ENCODE assay signal across 15 cellular contexts in the genomic region with DNA sequence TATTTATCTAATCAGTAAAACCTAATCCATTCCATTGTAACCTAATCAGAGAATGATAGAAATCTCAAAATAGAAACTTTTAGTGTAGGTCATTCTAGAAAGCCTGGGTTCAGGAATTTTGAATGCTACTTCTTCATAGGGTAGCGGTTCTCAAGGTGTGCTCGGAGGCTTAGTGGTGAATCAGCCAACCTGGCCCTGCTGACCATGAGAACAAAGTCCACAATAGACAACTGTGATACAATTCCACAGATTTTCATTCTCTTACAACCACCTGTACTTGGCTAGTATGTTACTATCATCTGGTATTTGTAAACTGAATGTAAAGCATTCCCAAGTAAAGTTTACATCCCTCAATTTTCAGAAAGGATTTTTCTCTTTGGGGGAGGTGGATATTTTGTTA. TPM values are rescaled to one million over a fixed set of nuclear protein-coding genes. Genes with fewer than 3 reads are reported as not detected.
DNase-seq lines count a peak whose midpoint lies in the region; ATAC-seq and TF ChIP-seq lines count a peak whose summit lies in the region.
"Had no signal": no experiment of that assay in that cellular context is flagged by ENCODE, and none has a peak within 500 bp of the region (broad histone marks: within the 10 kb centered on the region; RNA-seq: fewer than 3 reads in every experiment).

No MANE protein-coding gene starts in this region.

- DNase-seq in HT-29 (ENCODE audit: low spot score) = peak; percentile 29
- peak; percentile 28 for DNase-seq in SW480 (ENCODE audit: low spot score)
- no peak for DNase-seq in left lobe of liver (ENCODE audit: low spot score)
- no peak for DNase-seq in mucosa of descending colon
- no peak for DNase-seq in SIG-M5 treated with dmso at 0.1 percent for 504 hours (lab: John Stamatoyannopoulos, UW; ENCODE audit: unreplicated experiment)
- DNase-seq in gastrocnemius medialis = no peak
- DNase-seq in islet precursor cell = no peak
- no peak for DNase-seq in progenitor cell of endocrine pancreas (ENCODE audit: low spot score, unreplicated experiment)
- DNase-seq: C1 segment of cervical spinal cord; Calu3; CD4-positive, alpha-beta T cell; GF-D8; GM23248; H7 had no signal

- no peak overlapping the region for H3K27ac Mint-ChIP-seq in progenitor cell of endocrine pancreas
- H3K27ac Mint-ChIP-seq: B cell; CD4-positive, alpha-beta T cell had no signal

- H3K36me3 ChIP-seq in mucosa of descending colon (ENCODE audit: low read depth) = no peaks in the 10 kb centered on the region
- H3K36me3 ChIP-seq in gastrocnemius medialis = no peaks in the 10 kb centered on the region

- no peak for TF ChIP-seq POLR2A in gastrocnemius medialis (IDR thresholded peaks at IDR 0.05)

- no peak overlapping the region for H3K27ac ChIP-seq in gastrocnemius medialis
- H3K27ac ChIP-seq: GM23248 had no signal

- no peaks in the 10 kb centered on the region for H3K27me3 ChIP-seq in gastrocnemius medialis

- H3K36me3 Mint-ChIP-seq in progenitor cell of endocrine pancreas (ENCODE audit: insufficient read depth) = no peaks in the 10 kb centered on the region

- TF ChIP-seq CTCF in mucosa of descending colon (IDR thresholded peaks at IDR 0.05) = no peak
- no peak for TF ChIP-seq CTCF in gastrocnemius medialis (IDR thresholded peaks at IDR 0.05 in 4 of 5, conservative IDR thresholded peaks at IDR 0.05 in 1 of 5)
- TF ChIP-seq CTCF in progenitor cell of endocrine pancreas (IDR thresholded peaks at IDR 0.05; ENCODE audit: unreplicated experiment) = no peak

- peaks cover 5% of the 10 kb centered on the region for H3K4me1 Mint-ChIP-seq in progenitor cell of endocrine pancreas (ENCODE audit: low read depth)
- H3K4me1 Mint-ChIP-seq: B cell had no signal

- ATAC-seq in left lobe of liver (peak; percentile 87), mucosa of descending colon (peak; percentile 85), gastrocnemius medialis (no peak)

- no peak overlapping the region for H3K4me3 Mint-ChIP-seq in progenitor cell of endocrine pancreas (ENCODE audit: low read depth)
- H3K4me3 Mint-ChIP-seq: B cell; CD4-positive, alpha-beta T cell had no signal

- no peaks in the 10 kb centered on the region for H3K9me3 Mint-ChIP-seq in progenitor cell of endocrine pancreas (ENCODE audit: low read depth)
- H3K9me3 Mint-ChIP-seq: CD4-positive, alpha-beta T cell had no signal

- intact Hi-C loops in mucosa of descending colon (cut with DNase I, micrococcal nuclease) = no loop called here
- intact Hi-C loops in gastrocnemius medialis (cut with DNase I; ENCODE audit: low total_unique reads) = no loop called here

- no peaks in the 10 kb centered on the region for H3K9me3 ChIP-seq in mucosa of descending colon
- no peaks in the 10 kb centered on the region for H3K9me3 ChIP-seq in gastrocnemius medialis

- H3K4me3 ChIP-seq in mucosa of descending colon (no peak overlapping the region), gastrocnemius medialis (no peak overlapping the region)
- H3K4me3 ChIP-seq: GM23248 had no signal

- no peaks in the 10 kb centered on the region for H3K27me3 Mint-ChIP-seq in progenitor cell of endocrine pancreas
- H3K27me3 Mint-ChIP-seq: B cell; CD4-positive, alpha-beta T cell had no signal

- in situ Hi-C loops in gastrocnemius medialis (cut with MboI; ENCODE audit: low sequenced_read_pairs in 4 of 4) = no loop called here

- H3K4me1 ChIP-seq in mucosa of descending colon (ENCODE audit: low read depth) (no peaks in the 10 kb centered on the region), gastrocnemius medialis (peaks cover 0 to 5% of the 10 kb centered on the region in 2 donors)

RNA-seq across cellular contexts. Expression of gene PUM1, which starts 7.5 kb away (rescaled TPM):
- total RNA-seq in HT-29 (2014; rRNA removed; shearing (Covaris generic)) = 59.0 and 66.6 TPM in 2 replicates
- 51.2 TPM for total RNA-seq in left lobe of liver
- total RNA-seq in mucosa of descending colon = 100 to 1,000 TPM; 116 to 135 (median 127) TPM
- 100 to 1,000 TPM in 1 of 4 donors, 10 to 100 TPM in 3; 56.7 to 111 (median 76.4) TPM for total RNA-seq in gastrocnemius medialis
- 244 and 249 TPM in 2 replicates for total RNA-seq in progenitor cell of endocrine pancreas

Comparison
In these comparisons a context has a peak if more than half of its experiments do, and no peak if none do; other contexts are left out.
1. DNase-seq: peak in HT-29 (single experiment) and SW480 (single experiment); none in left lobe of liver (single experiment), mucosa of descending colon (0 of 3), SIG-M5 treated with dmso at 0.1 percent for 504 hours (single experiment), gastrocnemius medialis (0 of 2), islet precursor cell (single experiment) and progenitor cell of endocrine pancreas (single experiment).
2. ATAC-seq: peak in left lobe of liver (single experiment) and mucosa of descending colon (single experiment); none in gastrocnemius medialis (0 of 2).